8 cellular contexts compared by ENCODE assay signal in the genomic region with DNA sequence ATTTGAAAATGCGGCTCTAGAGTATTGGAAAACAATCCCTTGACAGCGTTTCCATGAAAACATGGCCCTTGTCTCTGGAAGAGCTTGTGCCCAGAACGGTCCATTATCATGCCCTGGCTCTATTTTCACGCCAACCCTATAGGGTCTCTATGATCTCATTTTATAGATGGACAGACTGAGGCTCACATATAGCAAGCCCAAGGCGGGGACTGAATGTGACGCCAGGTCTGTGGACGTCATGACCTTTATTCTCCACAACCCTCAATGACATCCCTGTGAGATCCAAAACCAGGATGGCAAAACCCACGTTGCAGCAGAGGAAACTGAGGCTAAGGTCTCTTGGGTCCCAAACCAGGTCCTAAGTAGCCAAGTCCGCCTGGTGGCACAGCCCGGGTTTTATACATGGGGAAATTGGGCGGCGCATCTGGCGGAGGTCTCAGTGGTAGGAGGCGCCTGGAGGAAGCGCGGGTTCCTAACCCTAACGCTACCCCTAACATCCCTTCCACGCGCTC. TPM values are rescaled to one million over a fixed set of nuclear protein-coding genes. Genes with fewer than 3 reads are reported as not detected.
DNase-seq lines count a peak whose midpoint lies in the region; ATAC-seq and TF ChIP-seq lines count a peak whose summit lies in the region.

No MANE protein-coding gene starts in this region.

- no peaks in the 10 kb centered on the region for H3K79me2 ChIP-seq in OCI-LY1 (ENCODE audit: insufficient read depth, low read length)

- H3K4me1 ChIP-seq in OCI-LY1 (ENCODE audit: insufficient read depth, low read length, severe bottlenecking) (peaks cover 14% of the 10 kb centered on the region), psoas muscle (peaks cover 21% of the 10 kb centered on the region)

- H3K4me3 ChIP-seq in GM08714 (ENCODE audit: low read length) (peak overlapping the region; percentile 54; the same call in 1 of the 2 replicates), OCI-LY1 (ENCODE audit: low read depth, low read length, poor library complexity, severe bottlenecking) (peak overlapping the region; percentile 93), psoas muscle (peak overlapping the region; percentile 91)

- H2AFZ ChIP-seq in OCI-LY1 (ENCODE audit: low read length): no peak overlapping the region

- H3K9me3 ChIP-seq in OCI-LY1 (ENCODE audit: low read length) (no peaks in the 10 kb centered on the region), psoas muscle (no peaks in the 10 kb centered on the region)

- TF ChIP-seq CTCF in OCI-LY1 (IDR thresholded peaks at IDR 0.05; ENCODE audit: low read length) (no peak), psoas muscle (IDR thresholded peaks at IDR 0.05) (no peak)

- H3K4me2 ChIP-seq in OCI-LY1 (ENCODE audit: low read length): peak overlapping the region; percentile 79

- H3K36me3 ChIP-seq in OCI-LY1 (ENCODE audit: insufficient read depth, low read length) (peaks cover 19% of the 10 kb centered on the region; the same call in 1 of the 2 replicates), psoas muscle (ENCODE audit: insufficient read depth in 1 of 2, low read depth in 1 of 2) (peaks cover 0 to 30% of the 10 kb centered on the region in 2 donors)

- H3K27me3 ChIP-seq in OCI-LY1 (ENCODE audit: insufficient read depth, low read length): no peaks in the 10 kb centered on the region
- H3K27me3 ChIP-seq in psoas muscle (ENCODE audit: insufficient read depth in 3 of 3, low read length in 2 of 3): no peaks in the 10 kb centered on the region

- WGBS in psoas muscle, 3 donors: 9 to 11% (median 11%) methylated on average over 19 of the region's 19 CpGs

- ATAC-seq in psoas muscle: peak in 2 of 4 donors; percentile 2

- H3F3A ChIP-seq in OCI-LY1 (ENCODE audit: insufficient read depth, low read length): no peaks in the 10 kb centered on the region

- no peaks in the 10 kb centered on the region for H3K9me2 ChIP-seq in OCI-LY1 (ENCODE audit: low read depth, low read length)

- DNase-seq in epithelial cell of prostate (ENCODE audit: low read depth, low spot score): no peak
- no peak for DNase-seq in psoas muscle
- DNase-seq in HCEC 1CT: no peak
- DNase-seq in posterior cingulate gyrus: no peak
- no peak for DNase-seq in DMS114 treated with DMSO at 0.1 percent for 48 hours (lab: John Stamatoyannopoulos, UW; ENCODE audit: unreplicated experiment)
- no peak for DNase-seq in DMS53 treated with DMSO at 0.1 percent for 48 hours (lab: John Stamatoyannopoulos, UW; ENCODE audit: unreplicated experiment)

- peak overlapping the region; percentile 45; the same call in 1 of the 2 replicates for H3K9ac ChIP-seq in OCI-LY1 (ENCODE audit: low read length)

- H3K27ac ChIP-seq in OCI-LY1 (ENCODE audit: low read depth, low read length, poor library complexity, severe bottlenecking) (no peak overlapping the region), epithelial cell of prostate (peak overlapping the region; percentile 56), psoas muscle (peak overlapping the region; percentile 78)

- no peaks in the 10 kb centered on the region for H4K20me1 ChIP-seq in OCI-LY1 (ENCODE audit: insufficient read depth, low read length)

- intact Hi-C loops in psoas muscle (cut with DNase I) (loop anchor here in 1 of 2 donors (5.0 kb wide), 1 partner anchor 43 kb away; a partner anchor contains a TSS), posterior cingulate gyrus (cut with DNase I) (loop anchor here (2.0 kb wide), 1 partner anchor 42 kb away; no protein-coding TSS in a partner anchor)

RNA-seq across cellular contexts. Expression of a gene that starts 0.4 kb away (rescaled TPM):
- total RNA-seq in psoas muscle: 10 to 100 TPM; 19.8 to 27.7 (median 23.3) TPM
- polyA plus RNA-seq in psoas muscle: 10 to 100 TPM; 15.3 to 34.8 (median 21.4) TPM

RNA-seq across cellular contexts. Expression of a gene that starts 43.6 kb away (rescaled TPM):
- 10 to 100 TPM; 14.8 to 17.3 (median 16.3) TPM for total RNA-seq in psoas muscle
- 10 to 100 TPM; 11.7 to 53.5 (median 18.3) TPM for polyA plus RNA-seq in psoas muscle
